9 cellular contexts compared by ENCODE assay signal in the genomic region with DNA sequence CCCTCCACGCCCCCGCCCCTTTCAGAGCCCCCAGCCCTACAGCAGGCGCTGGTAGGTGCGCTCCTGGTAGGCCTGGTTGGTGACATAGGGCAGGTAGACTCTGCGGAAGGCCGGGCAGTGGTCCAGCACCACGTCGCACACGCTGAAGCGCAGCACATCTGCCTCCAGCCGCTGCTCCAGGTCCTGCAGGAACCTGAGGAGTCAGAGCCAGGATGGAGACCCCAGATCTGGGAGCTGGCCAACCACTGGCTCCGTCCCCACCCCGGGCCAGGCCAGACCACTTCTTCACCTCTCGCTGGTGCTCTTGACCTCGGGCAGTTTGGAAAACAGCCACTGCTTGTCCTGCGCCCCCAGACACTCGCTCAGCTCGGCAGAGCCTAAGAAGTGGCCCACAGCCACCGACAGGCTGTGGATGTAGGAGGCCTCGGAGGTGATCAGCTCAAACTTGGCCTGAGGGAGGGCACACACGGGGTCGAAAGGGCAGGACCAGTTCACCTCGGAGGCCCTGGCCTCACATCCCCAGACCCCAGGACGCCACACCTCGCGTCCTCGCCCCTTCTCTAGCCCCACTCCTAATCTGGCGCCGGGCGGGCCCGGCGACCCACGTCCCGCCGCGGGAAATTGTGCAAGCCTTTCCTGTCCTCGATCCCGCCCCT. TPM values are rescaled to one million over a fixed set of nuclear protein-coding genes. Genes with fewer than 3 reads are reported as not detected.
A peak's percentile ranks its signal among the peaks of the same experiment; 100 is the strongest.
DNase-seq lines count a peak whose midpoint lies in the region; ATAC-seq and TF ChIP-seq lines count a peak whose summit lies in the region.
"Had no signal": no experiment of that assay in that cellular context is flagged by ENCODE, and none has a peak within 500 bp of the region (broad histone marks: within the 10 kb centered on the region; RNA-seq: fewer than 3 reads in every experiment).

No MANE protein-coding gene starts in this region.

- peaks cover 2% of the 10 kb centered on the region for H3K4me1 ChIP-seq in right cardiac atrium (ENCODE audit: control insufficient read depth, insufficient read depth, low read length)

- H3K9me3 Mint-ChIP-seq in activated T-cell treated with anti-CD3 and anti-CD28 coated beads, Interleukin-2, amount 50 U/mL, for 72 hours: no peaks in the 10 kb centered on the region
- no peaks in the 10 kb centered on the region for H3K9me3 Mint-ChIP-seq in WTC11
- H3K9me3 Mint-ChIP-seq in stimulated activated effector memory CD8-positive, alpha-beta T cell treated with anti-CD3 and anti-CD28 coated beads, Interleukin-12 subunit alpha, Interleukin-12 subunit beta, amount 100 ng/mL, for 72 hours: no peaks in the 10 kb centered on the region

- no peak for TF ChIP-seq CTCF in WTC11 (IDR thresholded peaks at IDR 0.05)
- TF ChIP-seq CTCF in GM10266 (IDR thresholded peaks at IDR 0.05; ENCODE audit: control insufficient read depth, insufficient read depth, low read depth, missing control alignments): no peak

- no peaks in the 10 kb centered on the region for H3K27me3 Mint-ChIP-seq in activated T-cell treated with anti-CD3 and anti-CD28 coated beads, Interleukin-2, amount 50 U/mL, for 72 hours (ENCODE audit: low read depth)
- H3K27me3 Mint-ChIP-seq in WTC11 (ENCODE audit: low read depth): no peaks in the 10 kb centered on the region

- intact Hi-C loops in right cardiac atrium (cut with DNase I): loop anchor here in 1 of 4 donors (5.0 kb wide), 1 partner anchor 156 kb away; no protein-coding TSS in a partner anchor

- no peak for ATAC-seq in activated T-cell treated with anti-CD3 and anti-CD28 coated beads, Interleukin-2, amount 50 U/mL, for 72 hours (replicated peaks in 1 of 2)
- ATAC-seq in WTC11 (peak; percentile 8), right cardiac atrium (peak in 1 of 2 donors; percentile 0), HG02588 (IDR thresholded peaks at IDR 0.05; ENCODE audit: unreplicated experiment) (no peak)
- peak; percentile 17 for ATAC-seq in stimulated activated effector memory CD8-positive, alpha-beta T cell treated with anti-CD3 and anti-CD28 coated beads, Interleukin-12 subunit alpha, Interleukin-12 subunit beta, amount 100 ng/mL, for 72 hours

- H3K36me3 Mint-ChIP-seq in activated T-cell treated with anti-CD3 and anti-CD28 coated beads, Interleukin-2, amount 50 U/mL, for 72 hours (ENCODE audit: insufficient read depth in 2 of 2): no peaks in the 10 kb centered on the region
- peaks cover 22% of the 10 kb centered on the region for H3K36me3 Mint-ChIP-seq in WTC11
- H3K36me3 Mint-ChIP-seq in stimulated activated effector memory CD8-positive, alpha-beta T cell treated with anti-CD3 and anti-CD28 coated beads, Interleukin-12 subunit alpha, Interleukin-12 subunit beta, amount 100 ng/mL, for 72 hours: peaks cover 17% of the 10 kb centered on the region

- DNase-seq in activated T-cell treated with anti-CD3 and anti-CD28 coated beads, Interleukin-2, amount 50 U/mL, for 72 hours: no peak
- DNase-seq in activated T-cell treated with anti-CD3 and anti-CD28 coated beads for 4 hours (no peak), WTC11 (ENCODE audit: low spot score) (no peak), right cardiac atrium (peak in 1 of 3 donors; percentile 76), GM10266 (ENCODE audit: extremely low spot score) (no peak), NCI-H524 (lab: John Stamatoyannopoulos, UW) (no peak)
- DNase-seq in stimulated activated effector memory CD8-positive, alpha-beta T cell treated with anti-CD3 and anti-CD28 coated beads, Interleukin-12 subunit alpha, Interleukin-12 subunit beta, amount 100 ng/mL, for 72 hours (ENCODE audit: low spot score in 2 of 2): no peak

- H3K4me1 Mint-ChIP-seq in activated T-cell treated with anti-CD3 and anti-CD28 coated beads, Interleukin-2, amount 50 U/mL, for 72 hours (ENCODE audit: low read depth): peaks cover 5% of the 10 kb centered on the region
- peaks cover 28% of the 10 kb centered on the region for H3K4me1 Mint-ChIP-seq in WTC11
- H3K4me1 Mint-ChIP-seq in stimulated activated effector memory CD8-positive, alpha-beta T cell treated with anti-CD3 and anti-CD28 coated beads, Interleukin-12 subunit alpha, Interleukin-12 subunit beta, amount 100 ng/mL, for 72 hours: peaks cover 20% of the 10 kb centered on the region

- peak overlapping the region; percentile 16 for H3K4me3 ChIP-seq in right cardiac atrium (ENCODE audit: low read length)

- peak overlapping the region; percentile 62 for H3K27ac Mint-ChIP-seq in activated T-cell treated with anti-CD3 and anti-CD28 coated beads, Interleukin-2, amount 50 U/mL, for 72 hours
- no peak overlapping the region for H3K27ac Mint-ChIP-seq in WTC11
- H3K27ac Mint-ChIP-seq in stimulated activated effector memory CD8-positive, alpha-beta T cell treated with anti-CD3 and anti-CD28 coated beads, Interleukin-12 subunit alpha, Interleukin-12 subunit beta, amount 100 ng/mL, for 72 hours: peak overlapping the region; percentile 95

- H3K27ac ChIP-seq in right cardiac atrium (ENCODE audit: low read length): peak overlapping the region; percentile 59

- 35% methylated on average over 38 of the region's 38 CpGs for WGBS in right cardiac atrium

- no peaks in the 10 kb centered on the region for H3K27me3 ChIP-seq in right cardiac atrium (ENCODE audit: control insufficient read depth, insufficient read depth)
- H3K27me3 ChIP-seq: cardiac muscle cell had no signal

- no peaks in the 10 kb centered on the region for H3K9me3 ChIP-seq in right cardiac atrium (ENCODE audit: control insufficient read depth, low read length)

- CTCF ChIA-PET in WTC11 (lab: Charles Lee): interaction anchor here (0.8 to 3.5 kb wide), 5 partner anchors 11 to 127 kb away, joined by 3 to 25 read pairs (median 6); no protein-coding TSS in a partner anchor

- POLR2A ChIA-PET in WTC11 (lab: Charles Lee): interaction anchor here (0.6 to 3.3 kb wide), 7 partner anchors 10 to 117 kb away, joined by 3 to 13 read pairs (median 4); a partner anchor contains a TSS

- H3K4me3 Mint-ChIP-seq in activated T-cell treated with anti-CD3 and anti-CD28 coated beads, Interleukin-2, amount 50 U/mL, for 72 hours: peak overlapping the region; percentile 87 to 92
- H3K4me3 Mint-ChIP-seq in WTC11: peak overlapping the region; percentile 89
- H3K4me3 Mint-ChIP-seq in stimulated activated effector memory CD8-positive, alpha-beta T cell treated with anti-CD3 and anti-CD28 coated beads, Interleukin-12 subunit alpha, Interleukin-12 subunit beta, amount 100 ng/mL, for 72 hours: peak overlapping the region; percentile 87

TF ChIP-seq in WTC11, 78 proteins besides CTCF, POLR2A, EP300 and RAD21 (continues in another document):
- TF ChIP-seq, protein P1, sequence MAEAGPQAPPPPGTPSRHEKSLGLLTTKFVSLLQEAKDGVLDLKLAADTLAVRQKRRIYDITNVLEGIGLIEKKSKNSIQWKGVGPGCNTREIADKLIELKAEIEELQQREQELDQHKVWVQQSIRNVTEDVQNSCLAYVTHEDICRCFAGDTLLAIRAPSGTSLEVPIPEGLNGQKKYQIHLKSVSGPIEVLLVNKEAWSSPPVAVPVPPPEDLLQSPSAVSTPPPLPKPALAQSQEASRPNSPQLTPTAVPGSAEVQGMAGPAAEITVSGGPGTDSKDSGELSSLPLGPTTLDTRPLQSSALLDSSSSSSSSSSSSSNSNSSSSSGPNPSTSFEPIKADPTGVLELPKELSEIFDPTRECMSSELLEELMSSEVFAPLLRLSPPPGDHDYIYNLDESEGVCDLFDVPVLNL (CRISPR knock-in tag; IDR thresholded peaks at IDR 0.05; ENCODE audit: borderline replicate concordance, low read depth): no peak
- TF ChIP-seq MYBL2 (CRISPR knock-in tag; IDR thresholded peaks at IDR 0.05): 0 out of 2 replicates have a peak, but pooled peaks have one; percentile 9
- TF ChIP-seq, protein P2, sequence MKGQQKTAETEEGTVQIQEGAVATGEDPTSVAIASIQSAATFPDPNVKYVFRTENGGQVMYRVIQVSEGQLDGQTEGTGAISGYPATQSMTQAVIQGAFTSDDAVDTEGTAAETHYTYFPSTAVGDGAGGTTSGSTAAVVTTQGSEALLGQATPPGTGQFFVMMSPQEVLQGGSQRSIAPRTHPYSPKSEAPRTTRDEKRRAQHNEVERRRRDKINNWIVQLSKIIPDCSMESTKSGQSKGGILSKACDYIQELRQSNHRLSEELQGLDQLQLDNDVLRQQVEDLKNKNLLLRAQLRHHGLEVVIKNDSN (CRISPR knock-in tag; IDR thresholded peaks at IDR 0.05): no peak
- TF ChIP-seq GRHL2 (CRISPR knock-in tag; IDR thresholded peaks at IDR 0.05; ENCODE audit: insufficient replicate concordance, severe bottlenecking): no peak
- TF ChIP-seq ESRRA (CRISPR knock-in tag; IDR thresholded peaks at IDR 0.05; ENCODE audit: borderline replicate concordance): peak; percentile 12; the same call in 1 of the 2 replicates
- TF ChIP-seq, protein P3, sequence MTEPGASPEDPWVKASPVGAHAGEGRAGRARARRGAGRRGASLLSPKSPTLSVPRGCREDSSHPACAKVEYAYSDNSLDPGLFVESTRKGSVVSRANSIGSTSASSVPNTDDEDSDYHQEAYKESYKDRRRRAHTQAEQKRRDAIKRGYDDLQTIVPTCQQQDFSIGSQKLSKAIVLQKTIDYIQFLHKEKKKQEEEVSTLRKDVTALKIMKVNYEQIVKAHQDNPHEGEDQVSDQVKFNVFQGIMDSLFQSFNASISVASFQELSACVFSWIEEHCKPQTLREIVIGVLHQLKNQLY (CRISPR knock-in tag; IDR thresholded peaks at IDR 0.05): no peak
- no peak for TF ChIP-seq OVOL2 (CRISPR knock-in tag; IDR thresholded peaks at IDR 0.05; ENCODE audit: borderline replicate concordance)
- TF ChIP-seq SMAD3 (CRISPR knock-in tag; IDR thresholded peaks at IDR 0.05; ENCODE audit: borderline replicate concordance): no peak
- TF ChIP-seq NFE2L1 (CRISPR knock-in tag; IDR thresholded peaks at IDR 0.05): no peak
- no peak for TF ChIP-seq ZNF317 (CRISPR knock-in tag; IDR thresholded peaks at IDR 0.05; ENCODE audit: borderline replicate concordance, low read depth)
- no peak for TF ChIP-seq ZNF423 (CRISPR knock-in tag; IDR thresholded peaks at IDR 0.05)
- 0 out of 2 replicates have a peak, but pooled peaks have one; percentile 24 for TF ChIP-seq ETV6 (CRISPR knock-in tag; IDR thresholded peaks at IDR 0.05)

RNA-seq across cellular contexts. Expression of a gene that starts 6.4 kb away (rescaled TPM):
- total RNA-seq in activated T-cell treated with anti-CD3 and anti-CD28 coated beads, Interleukin-2, amount 50 U/mL, for 72 hours: 1 to 10 TPM; 7.0 to 9.9 TPM
- total RNA-seq in WTC11 (2021) (51.1 to 53.1 TPM (median 52.9 TPM) in 3 replicates), right cardiac atrium (1 to 10 TPM; 2.2 to 4.3 (median 3.2) TPM)
- polyA plus RNA-seq in right cardiac atrium: 2.7 TPM

RNA-seq across cellular contexts. Expression of a gene that starts 31.0 kb away (rescaled TPM):
- total RNA-seq in activated T-cell treated with anti-CD3 and anti-CD28 coated beads, Interleukin-2, amount 50 U/mL, for 72 hours: 1 to 10 TPM; 3.0 to 7.8 TPM
- total RNA-seq in WTC11 (2021) (3.9 to 5.0 TPM (median 4.9 TPM) in 3 replicates), right cardiac atrium (10 to 100 TPM in 1 of 4 donors, 1 to 10 TPM in 3; 4.0 to 11.9 (median 5.0) TPM)
- polyA plus RNA-seq in right cardiac atrium: 9.3 TPM

RNA-seq across cellular contexts. Expression of a gene that starts 50.1 kb away (rescaled TPM):
- total RNA-seq in activated T-cell treated with anti-CD3 and anti-CD28 coated beads, Interleukin-2, amount 50 U/mL, for 72 hours: under 1 TPM in 1 of 2 donors, not detected in 1; 0.43 TPM
- 31.4 to 44.4 TPM (median 31.7 TPM) in 3 replicates for total RNA-seq in WTC11 (2021)
- total RNA-seq in right cardiac atrium: 10 to 100 TPM in 2 of 4 donors, 1 to 10 TPM in 2; 6.4 to 15.7 (median 9.8) TPM
- polyA plus RNA-seq in right cardiac atrium: 8.6 TPM

Comparison
In these comparisons a context has a peak if more than half of its experiments do, and no peak if none do; other contexts are left out.
1. ATAC-seq: peak in WTC11 (single experiment) and stimulated activated effector memory CD8-positive, alpha-beta T cell treated with anti-CD3 and anti-CD28 coated beads, Interleukin-12 subunit alpha, Interleukin-12 subunit beta, amount 100 ng/mL, for 72 hours (single experiment); none in activated T-cell treated with anti-CD3 and anti-CD28 coated beads, Interleukin-2, amount 50 U/mL, for 72 hours (0 of 2) and HG02588 (single experiment).
2. RNA of a gene that starts 50.1 kb away (total RNA-seq): 31.4 to 44.4 TPM in WTC11 and 6.4 to 15.7 TPM in right cardiac atrium; 0.43 TPM in activated T-cell treated with anti-CD3 and anti-CD28 coated beads, Interleukin-2, amount 50 U/mL, for 72 hours; every median in the first group is over 4 times any median in the second.
3. Peak in every context shown above with its lines, with median percentiles within 50 percentile points of each other: H3K4me3 Mint-ChIP-seq.